In the genomic region with DNA sequence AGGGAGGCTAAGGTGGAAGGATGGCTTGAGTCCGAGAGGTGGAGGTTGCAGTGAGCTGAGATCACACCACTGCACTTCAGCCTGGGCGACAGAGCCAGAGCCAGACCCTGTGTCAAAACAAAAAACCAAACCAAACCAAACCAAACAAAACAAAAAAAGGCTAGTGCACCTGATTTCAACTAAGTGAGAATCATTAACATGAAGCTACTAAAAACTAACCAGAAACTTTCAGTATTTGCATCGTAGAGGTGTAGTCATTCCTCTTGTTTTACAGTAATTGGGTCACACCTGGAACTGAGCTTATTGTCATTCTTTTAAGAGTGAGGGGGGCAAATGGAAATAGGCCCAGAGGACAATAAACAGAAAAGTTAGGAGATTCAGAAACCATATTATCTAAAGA, we compare ENCODE assay signal across 9 cellular contexts. TPM values are rescaled to one million over a fixed set of nuclear protein-coding genes. Genes with fewer than 3 reads are reported as not detected.
DNase-seq lines count a peak whose midpoint lies in the region; ATAC-seq, FAIRE-seq and TF ChIP-seq lines count a peak whose summit lies in the region.
"Had no signal": no experiment of that assay in that cellular context is flagged by ENCODE, and none has a peak within 500 bp of the region (broad histone marks: within the 10 kb centered on the region; RNA-seq: fewer than 3 reads in every experiment).

No MANE protein-coding gene starts in this region.

- H3K4me2 ChIP-seq in OCI-LY3 (ENCODE audit: low read length), result peak overlapping the region; percentile 42

- peak; percentile 44 for DNase-seq in GM10266 (ENCODE audit: extremely low spot score)
- peak; percentile 30 for DNase-seq in GM19239 (ENCODE audit: insufficient read length, low spot score)
- no peak for DNase-seq in T-helper 2 cell
- DNase-seq in cortex of kidney (lab: John Stamatoyannopoulos, UW), result no peak
- DNase-seq in chondrocyte (ENCODE audit: low spot score), result no peak
- no peak for DNase-seq in GM19240 (ENCODE audit: insufficient read length, low spot score)
- DNase-seq: caudate nucleus had no signal

- H3K27ac ChIP-seq in OCI-LY3 (ENCODE audit: low read length), result peak overlapping the region; percentile 94

- H3K9ac ChIP-seq in OCI-LY3 (ENCODE audit: low read length), result peak overlapping the region; percentile 61

- peak; percentile 59 for ATAC-seq in HG02884 (IDR thresholded peaks at IDR 0.05; ENCODE audit: unreplicated experiment)

- H3K27me3 ChIP-seq in OCI-LY3 (ENCODE audit: low read depth, low read length), result no peaks in the 10 kb centered on the region

- H3K4me3 Mint-ChIP-seq in chondrocyte (ENCODE audit: unreplicated experiment), result no peak overlapping the region

- peak; percentile 96 for FAIRE-seq in GM19239 (lab: Jason Lieb, UNC)

- peaks cover 55% of the 10 kb centered on the region for H3K79me2 ChIP-seq in OCI-LY3 (ENCODE audit: low read length)

- H3K27ac Mint-ChIP-seq in chondrocyte (ENCODE audit: unreplicated experiment), result no peak overlapping the region

- H3K4me1 Mint-ChIP-seq in chondrocyte (ENCODE audit: low read depth), result peaks cover 43% of the 10 kb centered on the region

- H4K20me1 ChIP-seq in OCI-LY3 (ENCODE audit: insufficient read depth, low read length), result no peaks in the 10 kb centered on the region

- no peak overlapping the region for H2AFZ ChIP-seq in OCI-LY3 (ENCODE audit: low read depth, low read length)

- peaks cover 50% of the 10 kb centered on the region for H3K36me3 ChIP-seq in OCI-LY3 (replicated peaks; ENCODE audit: low read depth, low read length)

- H3K9me3 ChIP-seq in OCI-LY3 (ENCODE audit: insufficient read depth, low read length), result peaks cover 2% of the 10 kb centered on the region; the same call in 1 of the 2 replicates

- H3K4me3 ChIP-seq in OCI-LY3 (ENCODE audit: low read length), result no peak overlapping the region

- TF ChIP-seq CTCF in GM10266 (IDR thresholded peaks at IDR 0.05; ENCODE audit: control insufficient read depth, insufficient read depth, low read depth, missing control alignments) (no peak), OCI-LY3 (IDR thresholded peaks at IDR 0.05; ENCODE audit: low read depth, low read length) (no peak), chondrocyte (IDR thresholded peaks at IDR 0.05) (no peak)

- no peaks in the 10 kb centered on the region for H3K27me3 Mint-ChIP-seq in chondrocyte (ENCODE audit: low read depth)

- peaks cover 83% of the 10 kb centered on the region for H3K4me1 ChIP-seq in OCI-LY3 (ENCODE audit: low read length)

- peaks cover 14% of the 10 kb centered on the region for H3K36me3 Mint-ChIP-seq in chondrocyte (ENCODE audit: low read depth)

- no peaks in the 10 kb centered on the region for H3K9me3 Mint-ChIP-seq in chondrocyte (ENCODE audit: low read depth)

RNA-seq across cellular contexts. Expression of a gene that starts 58.5 kb away (rescaled TPM):
- 21.9 to 36.6 TPM (median 33.9 TPM) in 3 replicates for total RNA-seq in chondrocyte

Comparison
In these comparisons a context has a peak if more than half of its experiments do, and no peak if none do; other contexts are left out.
1. DNase-seq: peak in GM10266 (single experiment) and GM19239 (single experiment); none in T-helper 2 cell (0 of 5), cortex of kidney (single experiment), chondrocyte (single experiment) and GM19240 (single experiment).